8 cellular contexts compared by ENCODE assay signal in the genomic region with DNA sequence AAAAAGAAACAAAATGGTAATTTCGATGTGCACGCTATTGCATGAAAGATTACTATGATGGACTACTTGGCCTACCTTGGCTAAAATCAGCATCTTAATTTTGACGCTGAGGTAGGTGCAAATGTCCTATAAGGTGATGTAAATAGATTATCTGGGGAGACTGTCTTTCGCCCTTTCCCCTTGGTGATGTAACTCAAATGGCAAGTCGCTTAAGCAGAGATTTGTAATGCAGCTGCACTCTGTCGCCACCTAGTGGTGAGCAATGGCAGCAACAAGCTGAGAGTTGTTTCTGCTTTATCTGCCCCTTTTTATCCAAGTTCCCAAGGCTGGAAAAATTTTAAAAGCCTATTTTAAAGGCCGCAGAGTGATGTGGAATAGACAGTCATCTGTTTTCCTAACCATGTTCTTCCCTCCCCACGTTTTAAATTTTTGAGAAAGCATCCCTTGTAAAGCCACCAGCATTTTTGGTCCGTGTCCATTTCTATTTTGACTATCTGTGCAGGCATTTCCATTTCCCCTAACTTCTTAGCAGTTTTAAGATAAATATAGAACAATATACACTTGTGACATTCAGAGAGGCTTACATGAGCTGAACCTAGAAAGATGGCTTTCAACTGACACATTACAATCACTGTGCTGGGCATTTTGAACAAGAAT.
DNase-seq lines count a peak whose midpoint lies in the region; ATAC-seq, FAIRE-seq and TF ChIP-seq lines count a peak whose summit lies in the region.

No MANE protein-coding gene starts in this region.

- no peaks in the 10 kb centered on the region for H4K20me1 ChIP-seq in keratinocyte (ENCODE audit: control insufficient read depth, extremely low read depth, insufficient read depth, low read length)

- H3K4me1 ChIP-seq in keratinocyte (ENCODE audit: control insufficient read depth, extremely low read depth, insufficient read depth, low read length): no peaks in the 10 kb centered on the region

- H3K4me3 Mint-ChIP-seq in WTC11: no peak overlapping the region

- H3K9me3 Mint-ChIP-seq in WTC11: no peaks in the 10 kb centered on the region

- dilution Hi-C loops in keratinocyte (cut with MboI; ENCODE audit: extremely low pct_ligation_motif_present, low sequenced_read_pairs): no loop called here

- no peaks in the 10 kb centered on the region for H3K36me3 ChIP-seq in keratinocyte (ENCODE audit: control insufficient read depth in 2 of 2, extremely low read depth in 1 of 2, insufficient read depth in 2 of 2, low read length in 2 of 2)

- H3K27ac ChIP-seq in keratinocyte (ENCODE audit: control insufficient read depth, insufficient read depth, low read length): no peak overlapping the region

- H3K27me3 ChIP-seq in keratinocyte (ENCODE audit: control insufficient read depth, extremely low read depth, insufficient read depth, low read length): no peaks in the 10 kb centered on the region

- no peaks in the 10 kb centered on the region for H3K9me3 ChIP-seq in keratinocyte (ENCODE audit: control insufficient read depth, low read depth, low read length)

- no peaks in the 10 kb centered on the region for H3K9me1 ChIP-seq in keratinocyte (ENCODE audit: control insufficient read depth, extremely low read depth, insufficient read depth, low read length)

- H3K4me3 ChIP-seq in GM12864 (ENCODE audit: low read depth, low read length): no peak overlapping the region
- H3K4me3 ChIP-seq in cardiac fibroblast (replicated peaks in 1 of 2; ENCODE audit: low read depth in 2 of 2, low read length in 2 of 2): no peak overlapping the region
- no peak overlapping the region for H3K4me3 ChIP-seq in keratinocyte (ENCODE audit: control insufficient read depth in 2 of 3, extremely low read depth in 1 of 3, insufficient read depth in 2 of 3, low read depth in 1 of 3, low read length in 3 of 3)

- POLR2A ChIA-PET in WTC11 (lab: Charles Lee): no interaction called here

- H3K79me2 ChIP-seq in keratinocyte (ENCODE audit: control insufficient read depth, insufficient read depth, low read length): no peaks in the 10 kb centered on the region

- no peak overlapping the region for H3K9ac ChIP-seq in keratinocyte (ENCODE audit: control insufficient read depth, extremely low read depth, insufficient read depth, low read length)

- no peaks in the 10 kb centered on the region for H3K27me3 Mint-ChIP-seq in WTC11 (ENCODE audit: low read depth)

- ATAC-seq in HG02623 (IDR thresholded peaks at IDR 0.05; ENCODE audit: unreplicated experiment) (peak; percentile 74), WTC11 (peak; percentile 62), GM18870 (IDR thresholded peaks at IDR 0.05; ENCODE audit: unreplicated experiment) (no peak)

- no peaks in the 10 kb centered on the region for H3K36me3 Mint-ChIP-seq in WTC11

- H3K27ac Mint-ChIP-seq in WTC11: no peak overlapping the region

- no peak overlapping the region for H3K4me2 ChIP-seq in keratinocyte (ENCODE audit: control insufficient read depth, extremely low read depth, insufficient read depth, low read depth, low read length)

- H2AFZ ChIP-seq in keratinocyte (ENCODE audit: control insufficient read depth, low read length): no peak overlapping the region

- peaks cover 8% of the 10 kb centered on the region for H3K4me1 Mint-ChIP-seq in WTC11

- peak; percentile 85 for FAIRE-seq in keratinocyte (lab: Jason Lieb, UNC)

- CTCF ChIA-PET in WTC11 (lab: Charles Lee): interaction anchor here (0.5 to 3.0 kb wide), 49 partner anchors 8 to 540 kb away, joined by 3 to 24 read pairs (median 4); a partner anchor contains a TSS

- DNase-seq in GM12864 (ENCODE audit: low read depth) (peak; percentile 50), NCI-H2081 (lab: John Stamatoyannopoulos, UW) (peak; percentile 13 to 64), WTC11 (ENCODE audit: low spot score) (peak; percentile 75), cardiac fibroblast (ENCODE audit: low read depth in 2 of 2) (peak; percentile 86 to 89), keratinocyte (ENCODE audit: low read depth, low spot score) (peak; percentile 4)
- peak; percentile 40 to 54 (median 50) for DNase-seq in stimulated activated CD4-positive, alpha-beta T cell treated with anti-CD3 and anti-CD28 coated beads, Interleukin-1b, Interleukin-23, amount 100 ng/mL, for 24 hours (ENCODE audit: low read depth in 4 of 4, low spot score in 1 of 4)

- TF ChIP-seq CTCF in GM12864 (IDR thresholded peaks at IDR 0.05; ENCODE audit: low read depth, low read length, missing control alignments) (peak; percentile 99), WTC11 (IDR thresholded peaks at IDR 0.05) (peak; percentile 98), cardiac fibroblast (IDR thresholded peaks at IDR 0.05; ENCODE audit: low read depth, low read length) (peak; percentile 99), keratinocyte (optimal IDR thresholded peaks at IDR 0.05 in 1 of 3, IDR thresholded peaks at IDR 0.05 in 1 of 3, conservative IDR thresholded peaks at IDR 0.05 in 1 of 3; ENCODE audit: extremely low read depth in 1 of 3, insufficient read depth in 2 of 3, low read length in 3 of 3) (peak; percentile 92 to 96 (median 96))

TF ChIP-seq in WTC11, 78 proteins besides CTCF, POLR2A, EP300 and RAD21:
- TF ChIP-seq, protein P1, sequence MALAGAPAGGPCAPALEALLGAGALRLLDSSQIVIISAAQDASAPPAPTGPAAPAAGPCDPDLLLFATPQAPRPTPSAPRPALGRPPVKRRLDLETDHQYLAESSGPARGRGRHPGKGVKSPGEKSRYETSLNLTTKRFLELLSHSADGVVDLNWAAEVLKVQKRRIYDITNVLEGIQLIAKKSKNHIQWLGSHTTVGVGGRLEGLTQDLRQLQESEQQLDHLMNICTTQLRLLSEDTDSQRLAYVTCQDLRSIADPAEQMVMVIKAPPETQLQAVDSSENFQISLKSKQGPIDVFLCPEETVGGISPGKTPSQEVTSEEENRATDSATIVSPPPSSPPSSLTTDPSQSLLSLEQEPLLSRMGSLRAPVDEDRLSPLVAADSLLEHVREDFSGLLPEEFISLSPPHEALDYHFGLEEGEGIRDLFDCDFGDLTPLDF (CRISPR knock-in tag; IDR thresholded peaks at IDR 0.05): no peak
- TF ChIP-seq ATF1 (CRISPR knock-in tag; IDR thresholded peaks at IDR 0.05) (no peak), GABPB1 (CRISPR knock-in tag; IDR thresholded peaks at IDR 0.05) (peak; percentile 73)
- TF ChIP-seq, protein P2, sequence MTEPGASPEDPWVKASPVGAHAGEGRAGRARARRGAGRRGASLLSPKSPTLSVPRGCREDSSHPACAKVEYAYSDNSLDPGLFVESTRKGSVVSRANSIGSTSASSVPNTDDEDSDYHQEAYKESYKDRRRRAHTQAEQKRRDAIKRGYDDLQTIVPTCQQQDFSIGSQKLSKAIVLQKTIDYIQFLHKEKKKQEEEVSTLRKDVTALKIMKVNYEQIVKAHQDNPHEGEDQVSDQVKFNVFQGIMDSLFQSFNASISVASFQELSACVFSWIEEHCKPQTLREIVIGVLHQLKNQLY (CRISPR knock-in tag; IDR thresholded peaks at IDR 0.05): no peak

Comparison
In these comparisons a context has a peak if more than half of its experiments do, and no peak if none do; other contexts are left out.
1. DNase-seq: peak in every context shown above with its lines; median percentile 88 in cardiac fibroblast; 75 in WTC11; 50 in GM12864; 50 in stimulated activated CD4-positive, alpha-beta T cell treated with anti-CD3 and anti-CD28 coated beads, Interleukin-1b, Interleukin-23, amount 100 ng/mL, for 24 hours; 38 in NCI-H2081; 4 in keratinocyte.